ENCODE assay signal across 12 cellular contexts in the genomic region with DNA sequence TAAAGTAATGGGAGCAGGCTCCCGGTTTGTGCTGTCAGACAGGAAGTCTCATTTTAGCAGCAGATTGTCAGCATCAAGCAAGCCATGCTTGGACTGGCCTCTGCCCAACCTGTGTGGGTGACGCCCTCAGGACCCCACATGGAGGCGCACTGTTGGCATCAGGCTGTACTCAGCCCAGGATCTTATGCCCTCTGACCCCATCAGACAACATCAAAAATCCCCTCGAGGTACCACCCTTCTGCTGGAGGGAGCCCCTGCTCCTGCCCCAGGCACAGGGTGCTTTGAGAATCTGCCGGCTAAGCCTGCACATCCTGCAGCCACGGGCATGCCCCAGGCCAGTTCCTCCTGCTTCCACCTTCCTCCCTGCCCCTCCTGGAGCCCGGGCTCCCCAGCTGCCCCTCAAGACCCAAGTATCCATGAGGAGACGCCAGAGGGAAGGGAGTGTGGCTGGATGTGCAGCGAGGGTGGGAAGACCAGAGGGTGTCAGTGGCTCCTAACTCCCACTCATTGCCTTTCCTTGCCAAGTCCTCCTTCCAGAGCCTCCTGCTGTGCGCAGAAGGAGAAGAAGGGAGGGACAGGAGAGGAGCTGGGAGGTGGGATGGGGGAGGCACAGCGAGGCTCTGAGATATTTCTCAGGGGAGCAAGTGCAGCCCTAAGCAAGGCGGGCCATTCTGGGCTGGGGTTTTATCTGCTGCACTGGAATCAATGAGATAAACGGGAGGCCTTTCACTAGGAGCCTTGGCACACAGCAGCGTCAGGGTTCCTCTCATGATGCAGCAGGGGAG.
"Had no signal": no experiment of that assay in that cellular context is flagged by ENCODE, and none has a peak within 500 bp of the region (broad histone marks: within the 10 kb centered on the region; RNA-seq: fewer than 3 reads in every experiment).

No MANE protein-coding gene starts in this region.

- H3K27me3 ChIP-seq: transverse colon had no signal

- H3K27ac ChIP-seq: coronary artery, neutrophil, transverse colon had no signal

- H3K36me3 ChIP-seq: neutrophil, transverse colon had no signal

- H3K4me3 ChIP-seq: coronary artery, transverse colon had no signal

- DNase-seq: activated effector memory CD4-positive, alpha-beta T cell treated with Interleukin-2 at 50 U/mL for 16 hours; activated T-cell treated with anti-CD3 and anti-CD28 coated beads, Interleukin-2, amount 50 U/mL, for 1 hour; caudate nucleus; effector CD4-positive, alpha-beta T cell; midbrain; right cardiac atrium; T-helper 2 cell; transverse colon had no signal

- H3K9me3 ChIP-seq: neutrophil, transverse colon had no signal

- H3K4me1 ChIP-seq: transverse colon had no signal

- ATAC-seq: activated CD4-positive, CD25-positive, alpha-beta regulatory T cell treated with anti-CD3 and anti-CD28 coated beads, Interleukin-2, amount 50 U/mL, for 24 hours; stimulated activated effector memory CD8-positive, alpha-beta T cell treated with anti-CD3 and anti-CD28 coated beads, Interleukin-12 subunit alpha, Interleukin-12 subunit beta, amount 100 ng/mL, for 72 hours had no signal
